ENCODE assay signal across 8 cellular contexts in genomic region chr18:69400253-69400975, GRCh38. TPM values are rescaled to one million over a fixed set of nuclear protein-coding genes. Genes with fewer than 3 reads are reported as not detected.
DNase-seq lines count a peak whose midpoint lies in the region; ATAC-seq, FAIRE-seq and TF ChIP-seq lines count a peak whose summit lies in the region.

Gene DOK6 (plus strand): TSS chr18:69400888.

- ATAC-seq in HG03460 (IDR thresholded peaks at IDR 0.05; ENCODE audit: unreplicated experiment), result no peak

- H3K79me2 ChIP-seq in keratinocyte (ENCODE audit: control insufficient read depth, insufficient read depth, low read length), result no peaks in the 10 kb centered on the region

- no peaks in the 10 kb centered on the region for H3K9me1 ChIP-seq in keratinocyte (ENCODE audit: control insufficient read depth, extremely low read depth, insufficient read depth, low read length)

- H3K27me3 ChIP-seq in keratinocyte (ENCODE audit: control insufficient read depth, extremely low read depth, insufficient read depth, low read length) (peaks cover 34% of the 10 kb centered on the region), spleen (replicated peaks in 1 of 7) (peaks cover 0 to 66% (median 20%) of the 10 kb centered on the region in 7 donors)

- no peak within 1 kb of the TSS for H3K27ac Mint-ChIP-seq in activated naive CD4-positive, alpha-beta T cell treated with anti-CD3 and anti-CD28 coated beads, Interleukin-2, amount 50 U/mL, for 24 hours

- no peak for DNase-seq in activated naive CD4-positive, alpha-beta T cell treated with Interleukin-2 at 50 U/mL for 16 hours
- DNase-seq in NCI-H82 treated with DMSO at 0.1 percent for 48 hours (lab: John Stamatoyannopoulos, UW; ENCODE audit: unreplicated experiment), result peak; percentile 82
- peak; percentile 77 for DNase-seq in choroid plexus epithelial cell (ENCODE audit: low read depth)
- no peak for DNase-seq in keratinocyte (ENCODE audit: low read depth, low spot score)
- peak; percentile 65 for DNase-seq in spleen
- no peak for DNase-seq in effector CD8-positive, alpha-beta T cell (lab: John Stamatoyannopoulos, UW)

- H3K4me1 Mint-ChIP-seq in activated naive CD4-positive, alpha-beta T cell treated with anti-CD3 and anti-CD28 coated beads, Interleukin-2, amount 50 U/mL, for 24 hours, result peaks cover 12% of the 10 kb centered on the region

- intact Hi-C loops in spleen (cut with DNase I; ENCODE audit: low total_unique reads), result no loop called here

- H3K36me3 ChIP-seq in keratinocyte (ENCODE audit: control insufficient read depth in 2 of 2, extremely low read depth in 1 of 2, insufficient read depth in 2 of 2, low read length in 2 of 2) (no peaks in the 10 kb centered on the region), spleen (no peaks in the 10 kb centered on the region)

- H2AFZ ChIP-seq in keratinocyte (ENCODE audit: control insufficient read depth, low read length), result peak within 1 kb of the TSS; percentile 51

- peak within 1 kb of the TSS; percentile 69 for H3K4me3 Mint-ChIP-seq in activated naive CD4-positive, alpha-beta T cell treated with anti-CD3 and anti-CD28 coated beads, Interleukin-2, amount 50 U/mL, for 24 hours

- H3K27ac ChIP-seq in keratinocyte (ENCODE audit: control insufficient read depth, insufficient read depth, low read length), result no peak within 1 kb of the TSS
- H3K27ac ChIP-seq in spleen, result peak within 1 kb of the TSS in 5 of 8 donors; percentile 35 to 66 (median 54)

- H3K27me3 Mint-ChIP-seq in activated naive CD4-positive, alpha-beta T cell treated with anti-CD3 and anti-CD28 coated beads, Interleukin-2, amount 50 U/mL, for 24 hours, result peaks cover 33% of the 10 kb centered on the region

- H4K20me1 ChIP-seq in keratinocyte (ENCODE audit: control insufficient read depth, extremely low read depth, insufficient read depth, low read length), result no peaks in the 10 kb centered on the region

- no peak for FAIRE-seq in keratinocyte (lab: Jason Lieb, UNC)

- H3K36me3 Mint-ChIP-seq in activated naive CD4-positive, alpha-beta T cell treated with anti-CD3 and anti-CD28 coated beads, Interleukin-2, amount 50 U/mL, for 24 hours, result peaks cover 2% of the 10 kb centered on the region

- no peaks in the 10 kb centered on the region for H3K9me3 ChIP-seq in keratinocyte (ENCODE audit: control insufficient read depth, low read depth, low read length)
- H3K9me3 ChIP-seq in spleen, result no peaks in the 10 kb centered on the region

- TF ChIP-seq POLR2A in spleen (IDR thresholded peaks at IDR 0.05), result no peak

- H3K9me3 Mint-ChIP-seq in activated naive CD4-positive, alpha-beta T cell treated with anti-CD3 and anti-CD28 coated beads, Interleukin-2, amount 50 U/mL, for 24 hours, result no peaks in the 10 kb centered on the region

- TF ChIP-seq CTCF in choroid plexus epithelial cell (conservative IDR thresholded peaks at IDR 0.05; ENCODE audit: low read depth, low read length) (no peak), keratinocyte (optimal IDR thresholded peaks at IDR 0.05 in 1 of 3, IDR thresholded peaks at IDR 0.05 in 1 of 3, conservative IDR thresholded peaks at IDR 0.05 in 1 of 3; ENCODE audit: extremely low read depth in 1 of 3, insufficient read depth in 2 of 3, low read length in 3 of 3) (no peak), spleen (IDR thresholded peaks at IDR 0.05 in 8 of 11, conservative IDR thresholded peaks at IDR 0.05 in 3 of 11) (no peak)

- H3K4me2 ChIP-seq in keratinocyte (ENCODE audit: control insufficient read depth, extremely low read depth, insufficient read depth, low read depth, low read length), result peak within 1 kb of the TSS; percentile 56

- peak within 1 kb of the TSS; percentile 62 for H3K4me3 ChIP-seq in choroid plexus epithelial cell (ENCODE audit: low read depth, low read length)
- H3K4me3 ChIP-seq in keratinocyte (ENCODE audit: control insufficient read depth in 2 of 3, extremely low read depth in 1 of 3, insufficient read depth in 2 of 3, low read depth in 1 of 3, low read length in 3 of 3), result peak within 1 kb of the TSS in 2 of 3 experiments; percentile 18 to 20
- peak within 1 kb of the TSS; percentile 24 to 71 (median 42) for H3K4me3 ChIP-seq in spleen

- 2 to 9% (median 2%) methylated on average over 30 to 79 of the region's 79 CpGs for WGBS in spleen, 5 donors

- dilution Hi-C loops in keratinocyte (cut with MboI; ENCODE audit: extremely low pct_ligation_motif_present, low sequenced_read_pairs), result no loop called here

- H3K4me1 ChIP-seq in keratinocyte (ENCODE audit: control insufficient read depth, extremely low read depth, insufficient read depth, low read length) (no peaks in the 10 kb centered on the region), spleen (peaks cover 0 to 23% (median 14%) of the 10 kb centered on the region in 6 donors)

- H3K9ac ChIP-seq in keratinocyte (ENCODE audit: control insufficient read depth, extremely low read depth, insufficient read depth, low read length), result no peak within 1 kb of the TSS

RNA-seq across cellular contexts. Expression of gene DOK6, which starts in this region (rescaled TPM):
- polyA plus RNA-seq in keratinocyte, result not detected in 3 replicates
- not detected for polyA plus RNA-seq in keratinocyte (2011; ENCODE audit: low read depth)
- polyA plus RNA-seq in keratinocyte (2011; cell fraction: cytosol; rRNA removed), result not detected in 2 replicates
- not detected in 2 replicates for polyA plus RNA-seq in keratinocyte (2011; cell fraction: nucleus; rRNA removed)
- polyA plus RNA-seq in keratinocyte (2012; ENCODE audit: low replicate concordance), result not detected in 2 replicates
- polyA minus RNA-seq in keratinocyte, result not detected in 3 replicates
- not detected for polyA minus RNA-seq in keratinocyte (2011; cell fraction: cytosol; rRNA and poly(A)+ RNA removed)
- polyA minus RNA-seq in keratinocyte (2011; cell fraction: nucleus; rRNA and poly(A)+ RNA removed), result not detected in 2 replicates
- 1 to 10 TPM in 3 of 7 donors, under 1 TPM in 4; 0.09 to 2.0 (median 0.89) TPM for total RNA-seq in spleen
- polyA plus RNA-seq in spleen, result under 1 TPM; 0.09 to 0.16 (median 0.15) TPM

Comparison
In these comparisons a context has a peak if more than half of its experiments do, and no peak if none do; other contexts are left out.
1. DNase-seq: peak in NCI-H82 treated with DMSO at 0.1 percent for 48 hours (single experiment), choroid plexus epithelial cell (single experiment) and spleen (single experiment); none in activated naive CD4-positive, alpha-beta T cell treated with Interleukin-2 at 50 U/mL for 16 hours (single experiment), keratinocyte (single experiment) and effector CD8-positive, alpha-beta T cell (single experiment).
2. Peak in every context shown above with its lines, with median percentiles within 50 percentile points of each other: H3K4me3 ChIP-seq.